Comparison of ENCODE assay signal across 8 cellular contexts in the genomic region with DNA sequence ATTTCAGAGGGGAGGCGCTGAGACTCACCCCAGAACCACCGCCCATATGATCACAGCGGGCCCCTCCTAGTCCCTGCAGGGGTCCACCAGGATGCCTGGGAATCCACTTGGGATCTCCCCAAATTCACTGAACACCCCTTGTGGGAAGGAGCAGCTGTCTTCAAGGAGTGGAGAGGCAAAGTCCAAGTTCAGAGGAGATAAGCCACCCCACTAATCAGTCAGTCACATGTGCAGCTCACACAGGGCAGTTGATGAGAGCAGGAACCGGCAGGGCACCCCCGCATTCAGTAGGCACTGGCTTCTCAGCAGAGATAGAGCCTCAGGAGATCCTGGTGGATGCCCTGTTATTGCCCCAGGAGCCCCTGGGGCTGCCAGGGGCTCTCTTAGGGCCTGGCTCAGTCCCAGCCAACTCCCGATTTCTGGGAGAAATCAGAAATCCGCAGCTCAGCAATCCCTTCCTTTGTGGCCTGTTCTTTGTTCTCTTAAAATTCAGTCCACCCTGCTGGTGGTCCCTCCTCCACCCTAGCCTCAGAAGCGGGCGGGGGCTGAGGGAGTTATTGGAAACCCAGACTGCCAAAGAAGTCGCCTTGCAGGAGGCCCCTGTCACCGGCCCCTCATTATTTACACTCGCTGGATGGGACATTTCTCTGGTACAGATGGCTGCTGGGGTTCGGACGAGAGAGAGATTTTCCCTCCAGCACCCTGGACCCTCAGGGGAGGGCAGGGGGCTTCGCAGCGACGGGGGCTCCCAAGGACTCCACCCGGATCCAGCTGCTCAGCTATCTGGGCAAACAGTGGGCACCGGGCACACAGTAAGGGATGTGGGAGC. TPM values are rescaled to one million over a fixed set of nuclear protein-coding genes. Genes with fewer than 3 reads are reported as not detected.
DNase-seq lines count a peak whose midpoint lies in the region; ATAC-seq, FAIRE-seq and TF ChIP-seq lines count a peak whose summit lies in the region.

No MANE protein-coding gene starts in this region.

- peak overlapping the region; percentile 92 for H3K9ac ChIP-seq in skeletal muscle satellite cell (ENCODE audit: low read depth, low read length)

- ATAC-seq in activated CD8-positive, alpha-beta T cell treated with anti-CD3 and anti-CD28 coated beads, Interleukin-2, amount 10 ng/mL, durations not matched to agents 7 days and 5 days: no peak
- no peak for ATAC-seq in HG02884 (IDR thresholded peaks at IDR 0.05; ENCODE audit: unreplicated experiment)

- peaks cover 59% of the 10 kb centered on the region for H3K79me2 ChIP-seq in hepatocyte

- peaks cover 14% of the 10 kb centered on the region for H3K4me1 Mint-ChIP-seq in activated CD4-positive, alpha-beta T cell treated with anti-CD3 and anti-CD28 coated beads, Interleukin-2, amount 10 ng/mL, durations not matched to agents 7 days and 5 days
- H3K4me1 Mint-ChIP-seq in activated CD8-positive, alpha-beta T cell treated with anti-CD3 and anti-CD28 coated beads, Interleukin-2, amount 10 ng/mL, durations not matched to agents 7 days and 5 days (ENCODE audit: low read depth): peaks cover 22% of the 10 kb centered on the region

- H3K27me3 ChIP-seq in hepatocyte (no peaks in the 10 kb centered on the region), skeletal muscle satellite cell (ENCODE audit: control insufficient read depth, insufficient read depth, low read length) (no peaks in the 10 kb centered on the region)

- H3K4me3 Mint-ChIP-seq in activated CD4-positive, alpha-beta T cell treated with anti-CD3 and anti-CD28 coated beads, Interleukin-2, amount 10 ng/mL, durations not matched to agents 7 days and 5 days: peak overlapping the region; percentile 74
- H3K4me3 Mint-ChIP-seq in activated CD8-positive, alpha-beta T cell treated with anti-CD3 and anti-CD28 coated beads, Interleukin-2, amount 10 ng/mL, durations not matched to agents 7 days and 5 days: peak overlapping the region; percentile 74

- peaks cover 24% of the 10 kb centered on the region for H4K20me1 ChIP-seq in hepatocyte (ENCODE audit: insufficient read depth, poor library complexity, severe bottlenecking)

- H3K9me3 Mint-ChIP-seq in activated CD4-positive, alpha-beta T cell treated with anti-CD3 and anti-CD28 coated beads, Interleukin-2, amount 10 ng/mL, durations not matched to agents 7 days and 5 days: no peaks in the 10 kb centered on the region
- H3K9me3 Mint-ChIP-seq in activated CD8-positive, alpha-beta T cell treated with anti-CD3 and anti-CD28 coated beads, Interleukin-2, amount 10 ng/mL, durations not matched to agents 7 days and 5 days (ENCODE audit: insufficient read depth): no peaks in the 10 kb centered on the region

- H3K4me3 ChIP-seq in hepatocyte (peak overlapping the region; percentile 90), skeletal muscle satellite cell (ENCODE audit: low read length) (peak overlapping the region; percentile 97)

- H3K4me2 ChIP-seq in hepatocyte (peak overlapping the region; percentile 94), skeletal muscle satellite cell (ENCODE audit: low read length) (peak overlapping the region; percentile 97)

- H2AFZ ChIP-seq in hepatocyte: no peak overlapping the region

- TF ChIP-seq CTCF in hepatocyte (IDR thresholded peaks at IDR 0.05; ENCODE audit: poor library complexity): no peak

- POLR2A ChIA-PET in activated CD4-positive, alpha-beta T cell treated with anti-CD3 and anti-CD28 coated beads, Interleukin-2, amount 10 ng/mL, durations not matched to agents 7 days and 5 days (lab: Charles Lee): no interaction called here
- POLR2A ChIA-PET in activated CD8-positive, alpha-beta T cell treated with anti-CD3 and anti-CD28 coated beads, Interleukin-2, amount 10 ng/mL, durations not matched to agents 7 days and 5 days (lab: Charles Lee): no interaction called here

- 5% methylated on average over 19 of the region's 19 CpGs for WGBS in hepatocyte (ENCODE audit: low lambda C conversion rate, missing lambda C conversion rate)

- CTCF ChIA-PET in activated CD4-positive, alpha-beta T cell treated with anti-CD3 and anti-CD28 coated beads, Interleukin-2, amount 10 ng/mL, durations not matched to agents 7 days and 5 days (lab: Charles Lee): interaction anchor here (0.6 to 1.4 kb wide), 4 partner anchors 11 to 29 kb away, joined by 3 to 6 read pairs (median 4); no protein-coding TSS in a partner anchor
- CTCF ChIA-PET in activated CD8-positive, alpha-beta T cell treated with anti-CD3 and anti-CD28 coated beads, Interleukin-2, amount 10 ng/mL, durations not matched to agents 7 days and 5 days (lab: Charles Lee): interaction anchor here (0.8 to 2.4 kb wide), 4 partner anchors 19 to 753 kb away, joined by 3 to 7 read pairs (median 4); no protein-coding TSS in a partner anchor

- peak overlapping the region; percentile 79 for H3K27ac Mint-ChIP-seq in activated CD4-positive, alpha-beta T cell treated with anti-CD3 and anti-CD28 coated beads, Interleukin-2, amount 10 ng/mL, durations not matched to agents 7 days and 5 days
- H3K27ac Mint-ChIP-seq in activated CD8-positive, alpha-beta T cell treated with anti-CD3 and anti-CD28 coated beads, Interleukin-2, amount 10 ng/mL, durations not matched to agents 7 days and 5 days: no peak overlapping the region

- no peak for DNase-seq in activated CD4-positive, alpha-beta T cell treated with anti-CD3 and anti-CD28 coated beads, Interleukin-2, amount 10 ng/mL, durations not matched to agents 7 days and 5 days
- DNase-seq in activated CD4-positive, alpha-beta T cell treated with anti-CD3 and anti-CD28 coated beads for 48 hours: no peak
- DNase-seq in activated CD8-positive, alpha-beta T cell treated with anti-CD3 and anti-CD28 coated beads, Interleukin-2, amount 10 ng/mL, durations not matched to agents 7 days and 5 days: no peak
- DNase-seq in hepatocyte (ENCODE audit: low spot score) (peak; percentile 81), GM12892 (ENCODE audit: insufficient read length) (no peak), SW480 (ENCODE audit: low spot score) (no peak)

- H3K27me3 Mint-ChIP-seq in activated CD4-positive, alpha-beta T cell treated with anti-CD3 and anti-CD28 coated beads, Interleukin-2, amount 10 ng/mL, durations not matched to agents 7 days and 5 days: peaks cover 11% of the 10 kb centered on the region
- peaks cover 20% of the 10 kb centered on the region for H3K27me3 Mint-ChIP-seq in activated CD8-positive, alpha-beta T cell treated with anti-CD3 and anti-CD28 coated beads, Interleukin-2, amount 10 ng/mL, durations not matched to agents 7 days and 5 days (ENCODE audit: low read depth)

- no peak for FAIRE-seq in GM12892 (lab: Jason Lieb, UNC)

- no peaks in the 10 kb centered on the region for H3K9me2 ChIP-seq in hepatocyte (replicated peaks; ENCODE audit: insufficient read depth)

- no peaks in the 10 kb centered on the region for H3K36me3 ChIP-seq in hepatocyte (replicated peaks; ENCODE audit: insufficient read depth, low read depth)
- H3K36me3 ChIP-seq in skeletal muscle satellite cell (ENCODE audit: insufficient read depth, low read length): peaks cover 4% of the 10 kb centered on the region

- H3K27ac ChIP-seq in hepatocyte: peak overlapping the region; percentile 100

- no peaks in the 10 kb centered on the region for H3K36me3 Mint-ChIP-seq in activated CD4-positive, alpha-beta T cell treated with anti-CD3 and anti-CD28 coated beads, Interleukin-2, amount 10 ng/mL, durations not matched to agents 7 days and 5 days (ENCODE audit: low read depth)
- no peaks in the 10 kb centered on the region for H3K36me3 Mint-ChIP-seq in activated CD8-positive, alpha-beta T cell treated with anti-CD3 and anti-CD28 coated beads, Interleukin-2, amount 10 ng/mL, durations not matched to agents 7 days and 5 days (ENCODE audit: low read depth)

- H3K4me1 ChIP-seq in hepatocyte (ENCODE audit: insufficient read depth) (peaks cover 45% of the 10 kb centered on the region), skeletal muscle satellite cell (ENCODE audit: control insufficient read depth, insufficient read depth, low read length) (peaks cover 46% of the 10 kb centered on the region)

- H3K9me3 ChIP-seq in hepatocyte (ENCODE audit: low read depth) (no peaks in the 10 kb centered on the region), skeletal muscle satellite cell (replicated peaks; ENCODE audit: low read length) (no peaks in the 10 kb centered on the region)

- TF ChIP-seq POLR2A in GM12892 (IDR thresholded peaks at IDR 0.05; ENCODE audit: low read depth, low read length): no peak

RNA-seq across cellular contexts. Expression of a gene that starts 1.9 kb away (rescaled TPM):
- 1 to 10 TPM; 1.7 to 2.1 TPM for total RNA-seq in activated CD4-positive, alpha-beta T cell treated with anti-CD3 and anti-CD28 coated beads, Interleukin-2, amount 10 ng/mL, durations not matched to agents 7 days and 5 days
- 1 to 10 TPM in 1 of 2 experiments, under 1 TPM in 1; 0.58 to 1.1 TPM for total RNA-seq in activated CD8-positive, alpha-beta T cell treated with anti-CD3 and anti-CD28 coated beads, Interleukin-2, amount 10 ng/mL, durations not matched to agents 7 days and 5 days
- total RNA-seq in hepatocyte: 61.2 and 62.4 TPM in 2 replicates
- 74.5 and 82.7 TPM in 2 replicates for polyA plus RNA-seq in hepatocyte
- total RNA-seq in skeletal muscle satellite cell (2012; rRNA removed): 36.2 and 40.2 TPM in 2 replicates
- 1.9 TPM for polyA plus RNA-seq in GM12892 (2012; ENCODE audit: missing spikeins)

RNA-seq across cellular contexts. Expression of a gene that starts 48.3 kb away (rescaled TPM):
- total RNA-seq in activated CD4-positive, alpha-beta T cell treated with anti-CD3 and anti-CD28 coated beads, Interleukin-2, amount 10 ng/mL, durations not matched to agents 7 days and 5 days: not detected
- not detected for total RNA-seq in activated CD8-positive, alpha-beta T cell treated with anti-CD3 and anti-CD28 coated beads, Interleukin-2, amount 10 ng/mL, durations not matched to agents 7 days and 5 days
- total RNA-seq in hepatocyte: not detected in 2 replicates
- 0.34 TPM in 1 of 2 replicates, not detected in the other for polyA plus RNA-seq in hepatocyte
- total RNA-seq in skeletal muscle satellite cell (2012; rRNA removed): 0.25 TPM in 1 of 2 replicates, not detected in the other
- polyA plus RNA-seq in GM12892 (2012; ENCODE audit: missing spikeins): not detected

Comparison
In these comparisons a context has a peak if more than half of its experiments do, and no peak if none do; other contexts are left out.
1. RNA of a gene that starts 1.9 kb away (total RNA-seq): 61.2 to 62.4 TPM in hepatocyte; 1.7 to 2.1 TPM in activated CD4-positive, alpha-beta T cell treated with anti-CD3 and anti-CD28 coated beads, Interleukin-2, amount 10 ng/mL, durations not matched to agents 7 days and 5 days and 0.58 to 1.1 TPM in activated CD8-positive, alpha-beta T cell treated with anti-CD3 and anti-CD28 coated beads, Interleukin-2, amount 10 ng/mL, durations not matched to agents 7 days and 5 days; every median in the first group is over 10 times any median in the second.